28 cellular contexts compared by ENCODE assay signal in genomic region chr4:169142906-169143305, GRCh38.
"Had no signal": no experiment of that assay in that cellular context is flagged by ENCODE, and none has a peak within 500 bp of the region (broad histone marks: within the 10 kb centered on the region; RNA-seq: fewer than 3 reads in every experiment).

No MANE protein-coding gene starts in this region.

- H3K4me3 ChIP-seq: adrenal gland, ascending aorta, esophagus squamous epithelium, gastroesophageal sphincter, heart left ventricle, lower lobe of right lung, ovary, prostate gland, testis had no signal

- H3K9me3 ChIP-seq: adrenal gland, ascending aorta, esophagus squamous epithelium, gastroesophageal sphincter, heart left ventricle, lower lobe of right lung, ovary, prostate gland, testis had no signal

- ATAC-seq: activated CD4-positive, alpha-beta T cell treated with anti-CD3 and anti-CD28 coated beads for 36 hours; gastroesophageal sphincter; heart left ventricle; naive thymus-derived CD4-positive, alpha-beta T cell; stimulated activated naive B cell treated with anti-CD40 and anti-IgM and Interleukin-4, amounts not matched to agents 10 μg/mL and 1 μg/mL and 100 μg/mL, for 72 hours had no signal

- DNase-seq: activated B cell treated with CpG ODN at 0.5 μM for 24 hours; activated CD4-positive, alpha-beta T cell treated with anti-CD3 and anti-CD28 coated beads for 36 hours; activated CD4-positive, alpha-beta T cell treated with anti-CD3 and anti-CD28 coated beads, Interleukin-2, amount 50 U/mL, for 4 hours; activated CD8-positive, alpha-beta memory T cell treated with anti-CD3 and anti-CD28 coated beads for 24 hours; activated CD8-positive, alpha-beta memory T cell treated with anti-CD3 and anti-CD28 coated beads, Interleukin-2, amount 50 U/mL, for 4 hours; activated naive CD4-positive, alpha-beta T cell; activated T-cell treated with anti-CD3 and anti-CD28 coated beads, Interleukin-2, amount 50 U/mL, for 24 hours; adrenal gland; brain microvascular endothelial cell; caudate nucleus; dermis blood vessel endothelial cell; effector memory CD4-positive, alpha-beta T cell; esophagus squamous epithelium; heart left ventricle; lower lobe of right lung; naive thymus-derived CD4-positive, alpha-beta T cell; ovary; stimulated activated CD4-positive, alpha-beta T cell treated with anti-CD3 and anti-CD28 coated beads, Interleukin-2, amount 100 ng/mL, for 48 hours; stimulated activated CD8-positive, alpha-beta memory T cell treated with anti-CD3 and anti-CD28 coated beads, Interleukin-4, amount 100 ng/mL, for 48 hours; stimulated activated naive B cell treated with anti-CD40 and anti-IgM and Interleukin-4, amounts not matched to agents 10 μg/mL and 1 μg/mL and 100 μg/mL, for 72 hours; T1000; testis had no signal

- H3K4me1 ChIP-seq: adrenal gland, ascending aorta, esophagus squamous epithelium, gastroesophageal sphincter, prostate gland, testis had no signal

- H3K4me3 Mint-ChIP-seq: activated B cell treated with CpG ODN at 0.5 μM for 24 hours; activated CD4-positive, alpha-beta T cell treated with anti-CD3 and anti-CD28 coated beads for 36 hours; activated naive CD8-positive, alpha-beta T cell; activated T-cell treated with anti-CD3 and anti-CD28 coated beads, Interleukin-2, amount 50 U/mL, for 24 hours; naive thymus-derived CD4-positive, alpha-beta T cell; stimulated activated naive B cell treated with anti-CD40 and anti-IgM and Interleukin-4, amounts not matched to agents 10 μg/mL and 1 μg/mL and 100 μg/mL, for 72 hours; type B pancreatic cell had no signal

- H3K4me1 Mint-ChIP-seq: activated B cell treated with CpG ODN at 0.5 μM for 24 hours; activated CD4-positive, alpha-beta T cell treated with anti-CD3 and anti-CD28 coated beads for 36 hours; naive thymus-derived CD4-positive, alpha-beta T cell; stimulated activated naive B cell treated with anti-CD40 and anti-IgM and Interleukin-4, amounts not matched to agents 10 μg/mL and 1 μg/mL and 100 μg/mL, for 72 hours had no signal

- H3K9me3 Mint-ChIP-seq: activated B cell treated with CpG ODN at 0.5 μM for 24 hours; activated T-cell treated with anti-CD3 and anti-CD28 coated beads, Interleukin-2, amount 50 U/mL, for 24 hours; activated T-helper 2 cell treated with anti-CD3 and anti-CD28 coated beads, Interferon-gamma antibody, Interleukin-2, Interleukin-4, amounts not matched to agents 10 μg/mL and 5 μg/mL and 100 μg/mL, durations not matched to agents 14 hours and 24 hours and 36 hours; naive thymus-derived CD4-positive, alpha-beta T cell; stimulated activated naive B cell treated with anti-CD40 and anti-IgM and Interleukin-4, amounts not matched to agents 10 μg/mL and 1 μg/mL and 100 μg/mL, for 72 hours; type B pancreatic cell had no signal

- H3K27ac ChIP-seq: adrenal gland, ascending aorta, brain microvascular endothelial cell, esophagus squamous epithelium, gastroesophageal sphincter, heart left ventricle, lower lobe of right lung, ovary, prostate gland, testis had no signal

- H3K36me3 ChIP-seq: adrenal gland, ascending aorta, esophagus squamous epithelium, heart left ventricle, lower lobe of right lung, ovary, prostate gland had no signal

- H3K27ac Mint-ChIP-seq: activated B cell treated with CpG ODN at 0.5 μM for 24 hours; activated CD4-positive, alpha-beta T cell treated with anti-CD3 and anti-CD28 coated beads for 36 hours; activated naive CD8-positive, alpha-beta T cell; activated T-cell treated with anti-CD3 and anti-CD28 coated beads, Interleukin-2, amount 50 U/mL, for 24 hours; activated T-helper 2 cell treated with anti-CD3 and anti-CD28 coated beads, Interferon-gamma antibody, Interleukin-2, Interleukin-4, amounts not matched to agents 10 μg/mL and 5 μg/mL and 100 μg/mL, durations not matched to agents 14 hours and 24 hours and 36 hours; naive thymus-derived CD4-positive, alpha-beta T cell; type B pancreatic cell had no signal

- H3K36me3 Mint-ChIP-seq: activated naive CD8-positive, alpha-beta T cell; naive thymus-derived CD4-positive, alpha-beta T cell; stimulated activated naive B cell treated with anti-CD40 and anti-IgM and Interleukin-4, amounts not matched to agents 10 μg/mL and 1 μg/mL and 100 μg/mL, for 72 hours had no signal

- H3K27me3 ChIP-seq: adrenal gland, ascending aorta, brain microvascular endothelial cell, esophagus squamous epithelium, gastroesophageal sphincter, heart left ventricle, ovary, testis had no signal

- H3K27me3 Mint-ChIP-seq: activated B cell treated with CpG ODN at 0.5 μM for 24 hours; activated CD4-positive, alpha-beta T cell treated with anti-CD3 and anti-CD28 coated beads for 36 hours; stimulated activated naive B cell treated with anti-CD40 and anti-IgM and Interleukin-4, amounts not matched to agents 10 μg/mL and 1 μg/mL and 100 μg/mL, for 72 hours; type B pancreatic cell had no signal
